Comparison of ENCODE assay signal across 1 cellular context in the genomic region with DNA sequence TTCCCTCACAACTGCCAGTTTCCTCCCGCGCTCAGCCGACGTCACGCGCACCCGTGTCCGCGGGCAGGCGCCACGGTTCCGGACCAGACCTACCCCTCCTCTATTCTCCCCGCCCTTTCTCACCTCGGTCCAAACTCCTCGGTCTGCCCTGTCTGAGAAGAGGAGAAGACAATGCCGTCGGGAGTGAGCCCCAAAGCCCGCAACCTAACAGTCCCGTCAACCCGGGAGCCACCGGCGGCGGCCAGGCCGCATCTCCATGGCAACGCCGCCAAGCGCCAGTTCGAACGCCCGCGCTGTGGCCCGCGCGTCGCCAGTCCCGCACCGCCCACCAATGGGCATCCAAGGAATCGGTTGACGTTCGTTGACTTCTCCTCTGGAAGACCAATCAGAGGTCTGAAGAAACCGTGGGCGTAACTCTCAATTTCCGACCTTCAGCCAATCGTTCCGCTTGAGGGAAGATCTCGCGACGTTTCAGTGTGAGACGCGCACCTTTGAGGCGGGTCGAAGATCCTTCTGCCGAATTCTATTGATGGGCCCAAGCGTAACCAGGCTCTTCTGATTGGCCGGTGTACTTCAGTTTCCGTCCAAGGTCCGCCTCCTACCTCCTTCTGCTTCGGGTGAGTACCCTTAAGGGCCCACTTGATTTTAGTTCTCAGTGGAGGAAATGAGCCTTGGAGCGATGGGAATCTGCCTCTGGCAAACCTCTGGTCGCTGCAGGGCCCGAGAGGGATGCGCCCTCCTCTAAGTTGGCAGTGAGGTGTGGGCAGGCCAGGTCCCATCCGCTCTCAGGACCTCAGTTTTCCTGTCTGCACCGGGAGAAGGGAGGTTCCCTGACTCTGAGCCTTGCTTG.
A peak's percentile ranks its signal among the peaks of the same experiment; 100 is the strongest.
TF ChIP-seq lines count a peak whose summit lies in the region.

A gene with protein sequence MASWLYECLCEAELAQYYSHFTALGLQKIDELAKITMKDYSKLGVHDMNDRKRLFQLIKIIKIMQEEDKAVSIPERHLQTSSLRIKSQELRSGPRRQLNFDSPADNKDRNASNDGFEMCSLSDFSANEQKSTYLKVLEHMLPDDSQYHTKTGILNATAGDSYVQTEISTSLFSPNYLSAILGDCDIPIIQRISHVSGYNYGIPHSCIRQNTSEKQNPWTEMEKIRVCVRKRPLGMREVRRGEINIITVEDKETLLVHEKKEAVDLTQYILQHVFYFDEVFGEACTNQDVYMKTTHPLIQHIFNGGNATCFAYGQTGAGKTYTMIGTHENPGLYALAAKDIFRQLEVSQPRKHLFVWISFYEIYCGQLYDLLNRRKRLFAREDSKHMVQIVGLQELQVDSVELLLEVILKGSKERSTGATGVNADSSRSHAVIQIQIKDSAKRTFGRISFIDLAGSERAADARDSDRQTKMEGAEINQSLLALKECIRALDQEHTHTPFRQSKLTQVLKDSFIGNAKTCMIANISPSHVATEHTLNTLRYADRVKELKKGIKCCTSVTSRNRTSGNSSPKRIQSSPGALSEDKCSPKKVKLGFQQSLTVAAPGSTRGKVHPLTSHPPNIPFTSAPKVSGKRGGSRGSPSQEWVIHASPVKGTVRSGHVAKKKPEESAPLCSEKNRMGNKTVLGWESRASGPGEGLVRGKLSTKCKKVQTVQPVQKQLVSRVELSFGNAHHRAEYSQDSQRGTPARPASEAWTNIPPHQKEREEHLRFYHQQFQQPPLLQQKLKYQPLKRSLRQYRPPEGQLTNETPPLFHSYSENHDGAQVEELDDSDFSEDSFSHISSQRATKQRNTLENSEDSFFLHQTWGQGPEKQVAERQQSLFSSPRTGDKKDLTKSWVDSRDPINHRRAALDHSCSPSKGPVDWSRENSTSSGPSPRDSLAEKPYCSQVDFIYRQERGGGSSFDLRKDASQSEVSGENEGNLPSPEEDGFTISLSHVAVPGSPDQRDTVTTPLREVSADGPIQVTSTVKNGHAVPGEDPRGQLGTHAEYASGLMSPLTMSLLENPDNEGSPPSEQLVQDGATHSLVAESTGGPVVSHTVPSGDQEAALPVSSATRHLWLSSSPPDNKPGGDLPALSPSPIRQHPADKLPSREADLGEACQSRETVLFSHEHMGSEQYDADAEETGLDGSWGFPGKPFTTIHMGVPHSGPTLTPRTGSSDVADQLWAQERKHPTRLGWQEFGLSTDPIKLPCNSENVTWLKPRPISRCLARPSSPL (N-terminal part only) (minus strand): TSS at position 286 of the 850 bp plus-strand sequence. CDS start 17,922 bp downstream, outside the sequence.
A gene (plus strand): TSS at position 587 of the 850 bp plus-strand sequence. CDS start 9,471 bp downstream, outside the sequence.

TF ChIP-seq in GM12878, 131 proteins besides CTCF, POLR2A, EP300 and RAD21 (continued from another document and continues in another):
- TF ChIP-seq, protein P1, sequence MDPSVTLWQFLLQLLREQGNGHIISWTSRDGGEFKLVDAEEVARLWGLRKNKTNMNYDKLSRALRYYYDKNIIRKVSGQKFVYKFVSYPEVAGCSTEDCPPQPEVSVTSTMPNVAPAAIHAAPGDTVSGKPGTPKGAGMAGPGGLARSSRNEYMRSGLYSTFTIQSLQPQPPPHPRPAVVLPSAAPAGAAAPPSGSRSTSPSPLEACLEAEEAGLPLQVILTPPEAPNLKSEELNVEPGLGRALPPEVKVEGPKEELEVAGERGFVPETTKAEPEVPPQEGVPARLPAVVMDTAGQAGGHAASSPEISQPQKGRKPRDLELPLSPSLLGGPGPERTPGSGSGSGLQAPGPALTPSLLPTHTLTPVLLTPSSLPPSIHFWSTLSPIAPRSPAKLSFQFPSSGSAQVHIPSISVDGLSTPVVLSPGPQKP (IDR thresholded peaks at IDR 0.05; ENCODE audit: low read depth, low read length) = no peak; the same call in 1 of the 2 replicates
- TF ChIP-seq MYC (IDR thresholded peaks at IDR 0.05; ENCODE audit: insufficient read depth, insufficient read length, insufficient replicate concordance, low read length, severe bottlenecking) = no peak
- no peak for TF ChIP-seq SMAD1 (IDR thresholded peaks at IDR 0.05; ENCODE audit: low read depth, partially characterized antibody)
- TF ChIP-seq ZNF274 (IDR thresholded peaks at IDR 0.05; ENCODE audit: insufficient read depth, insufficient read length) = no peak
- TF ChIP-seq, protein P2, sequence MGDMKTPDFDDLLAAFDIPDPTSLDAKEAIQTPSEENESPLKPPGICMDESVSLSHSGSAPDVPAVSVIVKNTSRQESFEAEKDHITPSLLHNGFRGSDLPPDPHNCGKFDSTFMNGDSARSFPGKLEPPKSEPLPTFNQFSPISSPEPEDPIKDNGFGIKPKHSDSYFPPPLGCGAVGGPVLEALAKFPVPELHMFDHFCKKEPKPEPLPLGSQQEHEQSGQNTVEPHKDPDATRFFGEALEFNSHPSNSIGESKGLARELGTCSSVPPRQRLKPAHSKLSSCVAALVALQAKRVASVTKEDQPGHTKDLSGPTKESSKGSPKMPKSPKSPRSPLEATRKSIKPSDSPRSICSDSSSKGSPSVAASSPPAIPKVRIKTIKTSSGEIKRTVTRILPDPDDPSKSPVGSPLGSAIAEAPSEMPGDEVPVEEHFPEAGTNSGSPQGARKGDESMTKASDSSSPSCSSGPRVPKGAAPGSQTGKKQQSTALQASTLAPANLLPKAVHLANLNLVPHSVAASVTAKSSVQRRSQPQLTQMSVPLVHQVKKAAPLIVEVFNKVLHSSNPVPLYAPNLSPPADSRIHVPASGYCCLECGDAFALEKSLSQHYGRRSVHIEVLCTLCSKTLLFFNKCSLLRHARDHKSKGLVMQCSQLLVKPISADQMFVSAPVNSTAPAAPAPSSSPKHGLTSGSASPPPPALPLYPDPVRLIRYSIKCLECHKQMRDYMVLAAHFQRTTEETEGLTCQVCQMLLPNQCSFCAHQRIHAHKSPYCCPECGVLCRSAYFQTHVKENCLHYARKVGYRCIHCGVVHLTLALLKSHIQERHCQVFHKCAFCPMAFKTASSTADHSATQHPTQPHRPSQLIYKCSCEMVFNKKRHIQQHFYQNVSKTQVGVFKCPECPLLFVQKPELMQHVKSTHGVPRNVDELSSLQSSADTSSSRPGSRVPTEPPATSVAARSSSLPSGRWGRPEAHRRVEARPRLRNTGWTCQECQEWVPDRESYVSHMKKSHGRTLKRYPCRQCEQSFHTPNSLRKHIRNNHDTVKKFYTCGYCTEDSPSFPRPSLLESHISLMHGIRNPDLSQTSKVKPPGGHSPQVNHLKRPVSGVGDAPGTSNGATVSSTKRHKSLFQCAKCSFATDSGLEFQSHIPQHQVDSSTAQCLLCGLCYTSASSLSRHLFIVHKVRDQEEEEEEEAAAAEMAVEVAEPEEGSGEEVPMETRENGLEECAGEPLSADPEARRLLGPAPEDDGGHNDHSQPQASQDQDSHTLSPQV (IDR thresholded peaks at IDR 0.05) = no peak
- TF ChIP-seq SRF (IDR thresholded peaks at IDR 0.05; ENCODE audit: low read depth in 2 of 2, low read length in 2 of 2) = no peak
- no peak for TF ChIP-seq ZBED1 (IDR thresholded peaks at IDR 0.05; ENCODE audit: borderline replicate concordance)
- no peak for TF ChIP-seq ETV6 (conservative IDR thresholded peaks at IDR 0.05 in 1 of 2, IDR thresholded peaks at IDR 0.05 in 1 of 2; ENCODE audit: borderline replicate concordance in 1 of 2, low read depth in 1 of 2)
- TF ChIP-seq, protein P3, sequence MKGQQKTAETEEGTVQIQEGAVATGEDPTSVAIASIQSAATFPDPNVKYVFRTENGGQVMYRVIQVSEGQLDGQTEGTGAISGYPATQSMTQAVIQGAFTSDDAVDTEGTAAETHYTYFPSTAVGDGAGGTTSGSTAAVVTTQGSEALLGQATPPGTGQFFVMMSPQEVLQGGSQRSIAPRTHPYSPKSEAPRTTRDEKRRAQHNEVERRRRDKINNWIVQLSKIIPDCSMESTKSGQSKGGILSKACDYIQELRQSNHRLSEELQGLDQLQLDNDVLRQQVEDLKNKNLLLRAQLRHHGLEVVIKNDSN (IDR thresholded peaks at IDR 0.05; ENCODE audit: borderline replicate concordance, extremely low read length, insufficient read depth, low read depth, low read length) = no peak
- TF ChIP-seq SMARCA5 (IDR thresholded peaks at IDR 0.05) = no peak
- TF ChIP-seq HDAC6 (IDR thresholded peaks at IDR 0.05; ENCODE audit: unreplicated experiment) = no peak
- TF ChIP-seq, protein P4, sequence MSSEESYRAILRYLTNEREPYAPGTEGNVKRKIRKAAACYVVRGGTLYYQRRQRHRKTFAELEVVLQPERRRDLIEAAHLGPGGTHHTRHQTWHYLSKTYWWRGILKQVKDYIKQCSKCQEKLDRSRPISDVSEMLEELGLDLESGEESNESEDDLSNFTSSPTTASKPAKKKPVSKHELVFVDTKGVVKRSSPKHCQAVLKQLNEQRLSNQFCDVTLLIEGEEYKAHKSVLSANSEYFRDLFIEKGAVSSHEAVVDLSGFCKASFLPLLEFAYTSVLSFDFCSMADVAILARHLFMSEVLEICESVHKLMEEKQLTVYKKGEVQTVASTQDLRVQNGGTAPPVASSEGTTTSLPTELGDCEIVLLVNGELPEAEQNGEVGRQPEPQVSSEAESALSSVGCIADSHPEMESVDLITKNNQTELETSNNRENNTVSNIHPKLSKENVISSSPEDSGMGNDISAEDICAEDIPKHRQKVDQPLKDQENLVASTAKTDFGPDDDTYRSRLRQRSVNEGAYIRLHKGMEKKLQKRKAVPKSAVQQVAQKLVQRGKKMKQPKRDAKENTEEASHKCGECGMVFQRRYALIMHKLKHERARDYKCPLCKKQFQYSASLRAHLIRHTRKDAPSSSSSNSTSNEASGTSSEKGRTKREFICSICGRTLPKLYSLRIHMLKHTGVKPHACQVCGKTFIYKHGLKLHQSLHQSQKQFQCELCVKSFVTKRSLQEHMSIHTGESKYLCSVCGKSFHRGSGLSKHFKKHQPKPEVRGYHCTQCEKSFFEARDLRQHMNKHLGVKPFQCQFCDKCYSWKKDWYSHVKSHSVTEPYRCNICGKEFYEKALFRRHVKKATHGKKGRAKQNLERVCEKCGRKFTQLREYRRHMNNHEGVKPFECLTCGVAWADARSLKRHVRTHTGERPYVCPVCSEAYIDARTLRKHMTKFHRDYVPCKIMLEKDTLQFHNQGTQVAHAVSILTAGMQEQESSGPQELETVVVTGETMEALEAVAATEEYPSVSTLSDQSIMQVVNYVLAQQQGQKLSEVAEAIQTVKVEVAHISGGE (CRISPR knock-in tag; IDR thresholded peaks at IDR 0.05) = no peak
- peak; percentile 40 for TF ChIP-seq RELA (IDR thresholded peaks at IDR 0.05; ENCODE audit: borderline replicate concordance, partially characterized antibody)
- no peak for TF ChIP-seq SIX5 (IDR thresholded peaks at IDR 0.05; ENCODE audit: low read depth, low read length, severe bottlenecking)
- no peak for TF ChIP-seq KAT2A (conservative IDR thresholded peaks at IDR 0.05; ENCODE audit: control insufficient read depth, low read depth, low read length)
- TF ChIP-seq MEF2A (IDR thresholded peaks at IDR 0.05; ENCODE audit: insufficient read depth, low read depth, low read length) = no peak
- no peak for TF ChIP-seq KDM1A (IDR thresholded peaks at IDR 0.05; ENCODE audit: borderline replicate concordance)
- peak; percentile 83 for TF ChIP-seq KLF5 (IDR thresholded peaks at IDR 0.05; ENCODE audit: partially characterized antibody)
- TF ChIP-seq, protein P5, sequence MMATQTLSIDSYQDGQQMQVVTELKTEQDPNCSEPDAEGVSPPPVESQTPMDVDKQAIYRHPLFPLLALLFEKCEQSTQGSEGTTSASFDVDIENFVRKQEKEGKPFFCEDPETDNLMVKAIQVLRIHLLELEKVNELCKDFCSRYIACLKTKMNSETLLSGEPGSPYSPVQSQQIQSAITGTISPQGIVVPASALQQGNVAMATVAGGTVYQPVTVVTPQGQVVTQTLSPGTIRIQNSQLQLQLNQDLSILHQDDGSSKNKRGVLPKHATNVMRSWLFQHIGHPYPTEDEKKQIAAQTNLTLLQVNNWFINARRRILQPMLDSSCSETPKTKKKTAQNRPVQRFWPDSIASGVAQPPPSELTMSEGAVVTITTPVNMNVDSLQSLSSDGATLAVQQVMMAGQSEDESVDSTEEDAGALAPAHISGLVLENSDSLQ (IDR thresholded peaks at IDR 0.05) = peak; percentile 95
- peak; percentile 100 for TF ChIP-seq SIN3A (IDR thresholded peaks at IDR 0.05; ENCODE audit: low read depth, low read length)
- no peak for TF ChIP-seq ZNF622 (IDR thresholded peaks at IDR 0.05)
- peak; percentile 65; the same call in 1 of the 2 replicates for TF ChIP-seq HDGF (IDR thresholded peaks at IDR 0.05)
- peak; percentile 96 for TF ChIP-seq LARP7 (IDR thresholded peaks at IDR 0.05)
- no peak for TF ChIP-seq SREBF1 (IDR thresholded peaks at IDR 0.05; ENCODE audit: low read length)
- TF ChIP-seq, protein P6, sequence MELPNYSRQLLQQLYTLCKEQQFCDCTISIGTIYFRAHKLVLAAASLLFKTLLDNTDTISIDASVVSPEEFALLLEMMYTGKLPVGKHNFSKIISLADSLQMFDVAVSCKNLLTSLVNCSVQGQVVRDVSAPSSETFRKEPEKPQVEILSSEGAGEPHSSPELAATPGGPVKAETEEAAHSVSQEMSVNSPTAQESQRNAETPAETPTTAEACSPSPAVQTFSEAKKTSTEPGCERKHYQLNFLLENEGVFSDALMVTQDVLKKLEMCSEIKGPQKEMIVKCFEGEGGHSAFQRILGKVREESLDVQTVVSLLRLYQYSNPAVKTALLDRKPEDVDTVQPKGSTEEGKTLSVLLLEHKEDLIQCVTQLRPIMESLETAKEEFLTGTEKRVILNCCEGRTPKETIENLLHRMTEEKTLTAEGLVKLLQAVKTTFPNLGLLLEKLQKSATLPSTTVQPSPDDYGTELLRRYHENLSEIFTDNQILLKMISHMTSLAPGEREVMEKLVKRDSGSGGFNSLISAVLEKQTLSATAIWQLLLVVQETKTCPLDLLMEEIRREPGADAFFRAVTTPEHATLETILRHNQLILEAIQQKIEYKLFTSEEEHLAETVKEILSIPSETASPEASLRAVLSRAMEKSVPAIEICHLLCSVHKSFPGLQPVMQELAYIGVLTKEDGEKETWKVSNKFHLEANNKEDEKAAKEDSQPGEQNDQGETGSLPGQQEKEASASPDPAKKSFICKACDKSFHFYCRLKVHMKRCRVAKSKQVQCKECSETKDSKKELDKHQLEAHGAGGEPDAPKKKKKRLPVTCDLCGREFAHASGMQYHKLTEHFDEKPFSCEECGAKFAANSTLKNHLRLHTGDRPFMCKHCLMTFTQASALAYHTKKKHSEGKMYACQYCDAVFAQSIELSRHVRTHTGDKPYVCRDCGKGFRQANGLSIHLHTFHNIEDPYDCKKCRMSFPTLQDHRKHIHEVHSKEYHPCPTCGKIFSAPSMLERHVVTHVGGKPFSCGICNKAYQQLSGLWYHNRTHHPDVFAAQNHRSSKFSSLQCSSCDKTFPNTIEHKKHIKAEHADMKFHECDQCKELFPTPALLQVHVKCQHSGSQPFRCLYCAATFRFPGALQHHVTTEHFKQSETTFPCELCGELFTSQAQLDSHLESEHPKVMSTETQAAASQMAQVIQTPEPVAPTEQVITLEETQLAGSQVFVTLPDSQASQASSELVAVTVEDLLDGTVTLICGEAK (IDR thresholded peaks at IDR 0.05; ENCODE audit: borderline replicate concordance) = peak; percentile 80; the same call in 1 of the 2 replicates
- no peak for TF ChIP-seq NFIC (IDR thresholded peaks at IDR 0.05; ENCODE audit: low read depth, low read length)
- no peak for TF ChIP-seq ZNF217 (IDR thresholded peaks at IDR 0.05)
- no peak for TF ChIP-seq YBX1 (IDR thresholded peaks at IDR 0.05)
- TF ChIP-seq NR2C1 (IDR thresholded peaks at IDR 0.05) = no peak
- peak; percentile 96 for TF ChIP-seq MXI1 (IDR thresholded peaks at IDR 0.05; ENCODE audit: low read depth, low read length)
- peak; percentile 94 for TF ChIP-seq CREB1 (IDR thresholded peaks at IDR 0.05; ENCODE audit: low read depth)
